In genomic region chr10:63355682-63356081, GRCh38 we compare ENCODE assay signal across 30 cellular contexts.
DNase-seq lines count a peak whose midpoint lies in the region; ATAC-seq and TF ChIP-seq lines count a peak whose summit lies in the region.
"Had no signal": no experiment of that assay in that cellular context is flagged by ENCODE, and none has a peak within 500 bp of the region (broad histone marks: within the 10 kb centered on the region; RNA-seq: fewer than 3 reads in every experiment).

No MANE protein-coding gene starts in this region.

- H3K27ac Mint-ChIP-seq in activated CD4-positive, alpha-beta T cell treated with anti-CD3 and anti-CD28 coated beads for 36 hours, result peak overlapping the region; percentile 40
- no peak overlapping the region for H3K27ac Mint-ChIP-seq in activated CD4-positive, alpha-beta T cell treated with anti-CD3 and anti-CD28 coated beads, Interleukin-2, amount 10 ng/mL, durations not matched to agents 7 days and 5 days
- H3K27ac Mint-ChIP-seq in endodermal cell, result no peak overlapping the region
- H3K27ac Mint-ChIP-seq: activated naive CD4-positive, alpha-beta T cell treated with anti-CD3 and anti-CD28 coated beads, Interleukin-2, amount 10 ng/mL, durations not matched to agents 7 days and 5 days; CD8-positive, alpha-beta T cell; dendritic cell treated with granulocyte-macrophage colony-stimulating factor and Interleukin-4, amounts not matched to agents 40 ng/mL and 50 ng/mL, for 4 days had no signal

- TF ChIP-seq CTCF in neutrophil (IDR thresholded peaks at IDR 0.05) (no peak), right atrium auricular region (IDR thresholded peaks at IDR 0.05) (no peak), endodermal cell (conservative IDR thresholded peaks at IDR 0.05) (no peak)

- DNase-seq in activated CD4-positive, alpha-beta T cell treated with anti-CD3 and anti-CD28 coated beads for 36 hours, result no peak
- DNase-seq in activated CD4-positive, alpha-beta T cell treated with anti-CD3 and anti-CD28 coated beads, Interleukin-2, amount 10 ng/mL, durations not matched to agents 7 days and 5 days, result no peak
- DNase-seq in NAMALWA (ENCODE audit: low spot score) (peak; percentile 10), right atrium auricular region (ENCODE audit: low spot score) (no peak), iPS-NIHi11 (ENCODE audit: low spot score) (no peak), endodermal cell (no peak)
- DNase-seq: 8988T; activated CD4-positive, alpha-beta T cell treated with anti-CD3 and anti-CD28 coated beads, Interleukin-2, amount 50 U/mL, for 4 hours; activated naive CD4-positive, alpha-beta T cell treated with anti-CD3 and anti-CD28 coated beads, Interleukin-2, amount 10 ng/mL, durations not matched to agents 7 days and 5 days; aorta; caudate nucleus; CD8-positive, alpha-beta T cell; DMS79; kidney glomerular epithelial cell; NCI-H1092 treated with DMSO at 0.1 percent for 48 hours; NCI-H2029; NCI-H345; NCI-H82; occipital lobe; PC-3; retina; SIG-M5; spleen; stimulated activated CD4-positive, alpha-beta T cell treated with anti-CD3 and anti-CD28 coated beads, Interleukin-4, amount 100 ng/mL, for 1 hour; transverse colon had no signal

- no peaks in the 10 kb centered on the region for H3K9me3 ChIP-seq in neutrophil
- H3K9me3 ChIP-seq in right atrium auricular region, result no peaks in the 10 kb centered on the region
- H3K9me3 ChIP-seq in endodermal cell (ENCODE audit: control insufficient read depth, low read length), result peaks cover 5% of the 10 kb centered on the region
- H3K9me3 ChIP-seq: HAP-1, spleen, transverse colon had no signal

- intact Hi-C loops in activated CD4-positive, alpha-beta T cell treated with anti-CD3 and anti-CD28 coated beads for 36 hours (cut with DNase I, micrococcal nuclease), result loop anchor here (1.0 to 10.0 kb wide), 7 partner anchors 86 to 1368 kb away; no protein-coding TSS in a partner anchor

- no peaks in the 10 kb centered on the region for H3K27me3 Mint-ChIP-seq in activated CD4-positive, alpha-beta T cell treated with anti-CD3 and anti-CD28 coated beads for 36 hours
- H3K27me3 Mint-ChIP-seq in activated CD4-positive, alpha-beta T cell treated with anti-CD3 and anti-CD28 coated beads, Interleukin-2, amount 10 ng/mL, durations not matched to agents 7 days and 5 days, result no peaks in the 10 kb centered on the region
- H3K27me3 Mint-ChIP-seq in endodermal cell (ENCODE audit: insufficient read depth), result no peaks in the 10 kb centered on the region
- H3K27me3 Mint-ChIP-seq: activated naive CD4-positive, alpha-beta T cell treated with anti-CD3 and anti-CD28 coated beads, Interleukin-2, amount 10 ng/mL, durations not matched to agents 7 days and 5 days; dendritic cell treated with granulocyte-macrophage colony-stimulating factor and Interleukin-4, amounts not matched to agents 40 ng/mL and 50 ng/mL, for 4 days had no signal

- H3K9ac ChIP-seq in endodermal cell (ENCODE audit: extremely low read depth, low read length, poor library complexity, severe bottlenecking), result no peak overlapping the region

- no peak overlapping the region for H3K4me3 ChIP-seq in neutrophil (ENCODE audit: low read depth in 1 of 2, low read length in 1 of 2)
- H3K4me3 ChIP-seq in right atrium auricular region, result no peak overlapping the region
- no peak overlapping the region for H3K4me3 ChIP-seq in endodermal cell (ENCODE audit: low read length)
- H3K4me3 ChIP-seq: HAP-1, spleen, transverse colon had no signal

- H3K4me3 Mint-ChIP-seq in activated CD4-positive, alpha-beta T cell treated with anti-CD3 and anti-CD28 coated beads for 36 hours, result no peak overlapping the region
- H3K4me3 Mint-ChIP-seq in activated CD4-positive, alpha-beta T cell treated with anti-CD3 and anti-CD28 coated beads, Interleukin-2, amount 10 ng/mL, durations not matched to agents 7 days and 5 days, result no peak overlapping the region
- no peak overlapping the region for H3K4me3 Mint-ChIP-seq in endodermal cell
- H3K4me3 Mint-ChIP-seq: activated naive CD4-positive, alpha-beta T cell treated with anti-CD3 and anti-CD28 coated beads, Interleukin-2, amount 10 ng/mL, durations not matched to agents 7 days and 5 days; CD8-positive, alpha-beta T cell; dendritic cell treated with granulocyte-macrophage colony-stimulating factor and Interleukin-4, amounts not matched to agents 40 ng/mL and 50 ng/mL, for 4 days; T-helper 1 cell treated with Interleukin-12 subunit alpha and Interleukin-12 subunit beta and Interleukin-4 antibody, amounts not matched to agents 30 μg/mL and 1 μg/mL, for 36 hours had no signal

- no peak for ATAC-seq in activated CD4-positive, alpha-beta T cell treated with anti-CD3 and anti-CD28 coated beads for 36 hours
- ATAC-seq in GM21526 (IDR thresholded peaks at IDR 0.05; ENCODE audit: low FRiP score, unreplicated experiment), result peak; percentile 4
- ATAC-seq: CD8-positive, alpha-beta T cell; PC-3 had no signal

- H3K36me3 ChIP-seq in neutrophil (no peaks in the 10 kb centered on the region), right atrium auricular region (no peaks in the 10 kb centered on the region), endodermal cell (ENCODE audit: control insufficient read depth, insufficient read depth, low read length) (peaks cover 19% of the 10 kb centered on the region)
- H3K36me3 ChIP-seq: HAP-1, spleen, transverse colon had no signal

- H3K27ac ChIP-seq in neutrophil (peak overlapping the region; percentile 17), right atrium auricular region (no peak overlapping the region), endodermal cell (ENCODE audit: low read depth, low read length) (no peak overlapping the region)
- H3K27ac ChIP-seq: spleen, transverse colon had no signal

- H3K27me3 ChIP-seq in neutrophil (no peaks in the 10 kb centered on the region), right atrium auricular region (no peaks in the 10 kb centered on the region), endodermal cell (ENCODE audit: control insufficient read depth, insufficient read depth, low read length, poor library complexity, severe bottlenecking) (no peaks in the 10 kb centered on the region)
- H3K27me3 ChIP-seq: spleen, transverse colon had no signal

- 89% methylated on average over 2 of the region's 2 CpGs; no CpG with 5 or more reads in 1 of the 2 experiments for WGBS in endodermal cell (ENCODE audit: insufficient coverage in 1 of 2, insufficient read length in 1 of 2), 2 experiments

- H3K36me3 Mint-ChIP-seq in activated CD4-positive, alpha-beta T cell treated with anti-CD3 and anti-CD28 coated beads for 36 hours (ENCODE audit: low read depth), result no peaks in the 10 kb centered on the region
- peaks cover 3% of the 10 kb centered on the region for H3K36me3 Mint-ChIP-seq in activated CD4-positive, alpha-beta T cell treated with anti-CD3 and anti-CD28 coated beads, Interleukin-2, amount 10 ng/mL, durations not matched to agents 7 days and 5 days (ENCODE audit: low read depth)
- peaks cover 7% of the 10 kb centered on the region for H3K36me3 Mint-ChIP-seq in endodermal cell (ENCODE audit: low read depth)
- H3K36me3 Mint-ChIP-seq: CD8-positive, alpha-beta T cell had no signal

- H3K4me1 ChIP-seq in neutrophil (ENCODE audit: control insufficient read depth in 1 of 2, insufficient read depth in 1 of 2, low read depth in 1 of 2, low read length in 1 of 2) (peaks cover 18% of the 10 kb centered on the region in 2 experiments), right atrium auricular region (peaks cover 0 to 7% of the 10 kb centered on the region in 2 donors), endodermal cell (ENCODE audit: control insufficient read depth, insufficient read depth, low read length) (peaks cover 2% of the 10 kb centered on the region)

- no peaks in the 10 kb centered on the region for H3K9me3 Mint-ChIP-seq in activated CD4-positive, alpha-beta T cell treated with anti-CD3 and anti-CD28 coated beads for 36 hours (ENCODE audit: low read depth)
- H3K9me3 Mint-ChIP-seq in activated CD4-positive, alpha-beta T cell treated with anti-CD3 and anti-CD28 coated beads, Interleukin-2, amount 10 ng/mL, durations not matched to agents 7 days and 5 days, result no peaks in the 10 kb centered on the region
- H3K9me3 Mint-ChIP-seq in endodermal cell, result no peaks in the 10 kb centered on the region
- H3K9me3 Mint-ChIP-seq: activated naive CD4-positive, alpha-beta T cell treated with anti-CD3 and anti-CD28 coated beads, Interleukin-2, amount 10 ng/mL, durations not matched to agents 7 days and 5 days; CD8-positive, alpha-beta T cell; dendritic cell treated with granulocyte-macrophage colony-stimulating factor and Interleukin-4, amounts not matched to agents 40 ng/mL and 50 ng/mL, for 4 days; T-helper 1 cell treated with Interleukin-12 subunit alpha and Interleukin-12 subunit beta and Interleukin-4 antibody, amounts not matched to agents 30 μg/mL and 1 μg/mL, for 36 hours had no signal

- POLR2A ChIA-PET in activated CD4-positive, alpha-beta T cell treated with anti-CD3 and anti-CD28 coated beads for 36 hours (lab: Charles Lee), result no interaction called here
- POLR2A ChIA-PET in activated CD4-positive, alpha-beta T cell treated with anti-CD3 and anti-CD28 coated beads, Interleukin-2, amount 10 ng/mL, durations not matched to agents 7 days and 5 days (lab: Charles Lee), result no interaction called here

- CTCF ChIA-PET in activated CD4-positive, alpha-beta T cell treated with anti-CD3 and anti-CD28 coated beads for 36 hours (lab: Charles Lee), result interaction anchor here (0.6 to 1.3 kb wide), 2 partner anchors 15 to 153 kb away, joined by 3 read pairs; no protein-coding TSS in a partner anchor
- CTCF ChIA-PET in activated CD4-positive, alpha-beta T cell treated with anti-CD3 and anti-CD28 coated beads, Interleukin-2, amount 10 ng/mL, durations not matched to agents 7 days and 5 days (lab: Charles Lee), result interaction anchor here (1.4 kb wide), 1 partner anchor 274 kb away, joined by 4 read pairs; no protein-coding TSS in a partner anchor

- peaks cover 34% of the 10 kb centered on the region for H3K4me1 Mint-ChIP-seq in activated CD4-positive, alpha-beta T cell treated with anti-CD3 and anti-CD28 coated beads for 36 hours
- peaks cover 9% of the 10 kb centered on the region for H3K4me1 Mint-ChIP-seq in activated CD4-positive, alpha-beta T cell treated with anti-CD3 and anti-CD28 coated beads, Interleukin-2, amount 10 ng/mL, durations not matched to agents 7 days and 5 days
- H3K4me1 Mint-ChIP-seq in endodermal cell, result peaks cover 6% of the 10 kb centered on the region
